ENCODE assay signal across 22 cellular contexts in the genomic region with DNA sequence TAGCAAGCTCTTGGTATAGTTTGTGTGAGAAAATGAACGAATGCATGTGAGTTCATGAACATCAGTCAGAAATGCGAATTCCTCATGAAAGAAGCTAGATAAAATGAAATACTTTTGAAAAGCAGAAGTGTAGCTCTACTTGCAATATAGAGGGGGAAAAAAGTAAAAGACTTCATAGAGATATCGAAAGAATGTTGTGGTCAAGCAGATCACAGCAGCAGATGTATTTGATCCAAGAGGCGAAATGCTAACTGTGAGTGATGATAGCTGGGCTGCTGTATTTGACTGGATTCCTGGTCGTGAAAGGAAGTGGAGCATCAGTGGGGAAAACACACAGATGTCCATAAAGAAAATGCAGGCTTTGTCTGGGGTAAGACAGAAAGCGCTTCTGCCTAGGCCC.
"Had no signal": no experiment of that assay in that cellular context is flagged by ENCODE, and none has a peak within 500 bp of the region (broad histone marks: within the 10 kb centered on the region; RNA-seq: fewer than 3 reads in every experiment).

No MANE protein-coding gene starts in this region.

- H3K4me1 Mint-ChIP-seq: activated B cell treated with CpG ODN at 0.5 μM for 24 hours; activated naive CD4-positive, alpha-beta T cell treated with anti-CD3 and anti-CD28 coated beads, Interleukin-2, amount 10 ng/mL, durations not matched to agents 7 days and 5 days; activated naive CD8-positive, alpha-beta T cell treated with anti-CD3 and anti-CD28 coated beads, Interleukin-2, amount 50 U/mL, for 24 hours; neural progenitor cell; stimulated activated effector memory CD8-positive, alpha-beta T cell treated with anti-CD3 and anti-CD28 coated beads, Interleukin-12 subunit alpha, Interleukin-12 subunit beta, amount 100 ng/mL, for 72 hours had no signal

- H3K9me3 ChIP-seq: gastrocnemius medialis, left ventricle myocardium inferior, ovary, psoas muscle, right lobe of liver, testis, upper lobe of right lung had no signal

- H3K27ac Mint-ChIP-seq: activated B cell treated with CpG ODN at 0.5 μM for 24 hours; activated naive CD4-positive, alpha-beta T cell treated with anti-CD3 and anti-CD28 coated beads, Interleukin-2, amount 10 ng/mL, durations not matched to agents 7 days and 5 days; activated naive CD8-positive, alpha-beta T cell treated with anti-CD3 and anti-CD28 coated beads, Interleukin-2, amount 50 U/mL, for 24 hours; effector memory CD8-positive, alpha-beta T cell; neural progenitor cell; stimulated activated effector memory CD8-positive, alpha-beta T cell treated with anti-CD3 and anti-CD28 coated beads, Interleukin-12 subunit alpha, Interleukin-12 subunit beta, amount 100 ng/mL, for 72 hours; T-helper 2 cell treated with Interferon-gamma antibody and Interleukin-4, amounts not matched to agents 5 μg/mL and 100 μg/mL, for 36 hours had no signal

- H3K4me3 ChIP-seq: gastrocnemius medialis, left ventricle myocardium inferior, neural progenitor cell, ovary, psoas muscle, right lobe of liver, testis, upper lobe of right lung had no signal

- DNase-seq: activated B cell treated with CpG ODN at 0.5 μM for 24 hours; activated CD4-positive, alpha-beta T cell treated with anti-CD3 and anti-CD28 coated beads for 48 hours; activated CD8-positive, alpha-beta memory T cell treated with anti-CD3 and anti-CD28 coated beads, Interleukin-2, amount 50 U/mL, for 4 hours; activated naive CD4-positive, alpha-beta T cell treated with anti-CD3 and anti-CD28 coated beads, Interleukin-2, amount 10 ng/mL, durations not matched to agents 7 days and 5 days; activated naive CD8-positive, alpha-beta T cell treated with anti-CD3 and anti-CD28 coated beads, Interleukin-2, amount 50 U/mL, for 24 hours; activated T-cell treated with anti-CD3 and anti-CD28 coated beads, Interleukin-2, amount 50 U/mL, for 4 hours; aorta; dermis blood vessel endothelial cell; effector memory CD8-positive, alpha-beta T cell; gastrocnemius medialis; head of caudate nucleus; left ventricle myocardium inferior; ovary; psoas muscle; right lobe of liver; stimulated activated CD4-positive, alpha-beta T cell treated with anti-CD3 and anti-CD28 coated beads, Interleukin-4, amount 100 ng/mL, for 24 hours; testis; upper lobe of right lung had no signal

- H3K27ac ChIP-seq: gastrocnemius medialis, neural progenitor cell, ovary, psoas muscle, right lobe of liver, testis, upper lobe of right lung had no signal

- H3K9me3 Mint-ChIP-seq: activated B cell treated with CpG ODN at 0.5 μM for 24 hours; activated naive CD4-positive, alpha-beta T cell treated with anti-CD3 and anti-CD28 coated beads, Interleukin-2, amount 10 ng/mL, durations not matched to agents 7 days and 5 days; activated naive CD8-positive, alpha-beta T cell treated with anti-CD3 and anti-CD28 coated beads, Interleukin-2, amount 50 U/mL, for 24 hours; activated T-cell treated with anti-CD3 and anti-CD28 coated beads, Interleukin-2, amount 50 U/mL, for 4 hours; effector memory CD8-positive, alpha-beta T cell; neural progenitor cell; T-helper 2 cell treated with Interferon-gamma antibody and Interleukin-4, amounts not matched to agents 5 μg/mL and 100 μg/mL, for 36 hours had no signal

- ATAC-seq: activated naive CD8-positive, alpha-beta T cell treated with anti-CD3 and anti-CD28 coated beads, Interleukin-2, amount 50 U/mL, for 24 hours; activated T-cell treated with anti-CD3 and anti-CD28 coated beads, Interleukin-2, amount 50 U/mL, for 4 hours; effector memory CD8-positive, alpha-beta T cell; gastrocnemius medialis; psoas muscle; right lobe of liver; stimulated activated effector memory CD8-positive, alpha-beta T cell treated with anti-CD3 and anti-CD28 coated beads, Interleukin-12 subunit alpha, Interleukin-12 subunit beta, amount 100 ng/mL, for 72 hours; upper lobe of right lung had no signal

- H3K4me1 ChIP-seq: gastrocnemius medialis, neural progenitor cell, psoas muscle, right lobe of liver, testis had no signal

- H2AFZ ChIP-seq: neural progenitor cell had no signal

- H3K36me3 ChIP-seq: gastrocnemius medialis, left ventricle myocardium inferior, neural progenitor cell, ovary, right lobe of liver, upper lobe of right lung had no signal

- H3K27me3 ChIP-seq: gastrocnemius medialis, neural progenitor cell, ovary, right lobe of liver, testis, upper lobe of right lung had no signal

- H3K4me2 ChIP-seq: neural progenitor cell had no signal

- FAIRE-seq: bronchial epithelial cell had no signal

- H3K9ac ChIP-seq: neural progenitor cell had no signal

- H3K27me3 Mint-ChIP-seq: activated naive CD4-positive, alpha-beta T cell treated with anti-CD3 and anti-CD28 coated beads, Interleukin-2, amount 10 ng/mL, durations not matched to agents 7 days and 5 days had no signal

- H3K4me3 Mint-ChIP-seq: activated B cell treated with CpG ODN at 0.5 μM for 24 hours; activated naive CD4-positive, alpha-beta T cell treated with anti-CD3 and anti-CD28 coated beads, Interleukin-2, amount 10 ng/mL, durations not matched to agents 7 days and 5 days; activated naive CD8-positive, alpha-beta T cell treated with anti-CD3 and anti-CD28 coated beads, Interleukin-2, amount 50 U/mL, for 24 hours; activated T-cell treated with anti-CD3 and anti-CD28 coated beads, Interleukin-2, amount 50 U/mL, for 4 hours; effector memory CD8-positive, alpha-beta T cell; neural progenitor cell; stimulated activated effector memory CD8-positive, alpha-beta T cell treated with anti-CD3 and anti-CD28 coated beads, Interleukin-12 subunit alpha, Interleukin-12 subunit beta, amount 100 ng/mL, for 72 hours; T-helper 2 cell treated with Interferon-gamma antibody and Interleukin-4, amounts not matched to agents 5 μg/mL and 100 μg/mL, for 36 hours had no signal

- H3K36me3 Mint-ChIP-seq: activated naive CD4-positive, alpha-beta T cell treated with anti-CD3 and anti-CD28 coated beads, Interleukin-2, amount 10 ng/mL, durations not matched to agents 7 days and 5 days; neural progenitor cell; stimulated activated effector memory CD8-positive, alpha-beta T cell treated with anti-CD3 and anti-CD28 coated beads, Interleukin-12 subunit alpha, Interleukin-12 subunit beta, amount 100 ng/mL, for 72 hours had no signal
